In the genomic region with DNA sequence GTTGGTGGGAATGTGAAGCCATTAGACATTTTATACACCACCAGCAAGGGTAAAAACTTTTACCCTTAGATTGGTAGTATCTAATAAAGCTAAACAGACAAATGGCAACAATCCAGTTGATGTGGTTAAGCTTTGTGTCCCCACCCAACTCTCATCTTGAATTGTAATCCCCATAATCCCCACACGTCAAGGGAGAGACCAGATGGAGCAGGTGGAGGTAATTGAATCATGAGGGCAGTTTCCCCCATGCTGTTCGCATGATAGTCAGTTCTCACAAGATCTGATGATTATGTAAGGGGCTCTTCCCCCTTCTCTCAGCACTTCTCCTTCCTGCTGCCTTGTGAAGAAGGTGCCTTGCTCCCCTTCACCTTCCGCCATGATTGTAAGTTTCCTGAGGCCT, we compare ENCODE assay signal across 27 cellular contexts.
"Had no signal": no experiment of that assay in that cellular context is flagged by ENCODE, and none has a peak within 500 bp of the region (broad histone marks: within the 10 kb centered on the region; RNA-seq: fewer than 3 reads in every experiment).

No MANE protein-coding gene starts in this region.

- H3K27me3 ChIP-seq: adrenal gland, body of pancreas, cardiac muscle cell, colonic mucosa, dorsolateral prefrontal cortex, left lung, testis had no signal

- H3K36me3 ChIP-seq: adrenal gland, cardiac muscle cell, colonic mucosa, left lung had no signal

- DNase-seq: activated CD4-positive, alpha-beta T cell treated with anti-CD3 and anti-CD28 coated beads for 48 hours; activated CD4-positive, alpha-beta T cell treated with anti-CD3 and anti-CD28 coated beads, Interleukin-2, amount 50 U/mL, for 48 hours; activated CD8-positive, alpha-beta memory T cell treated with anti-CD3 and anti-CD28 coated beads for 24 hours; activated effector memory CD4-positive, alpha-beta T cell treated with anti-CD3 and anti-CD28 coated beads, Interleukin-2, amount 50 U/mL, for 16 hours; activated naive CD4-positive, alpha-beta T cell treated with anti-CD3 and anti-CD28 coated beads for 36 hours; activated naive CD8-positive, alpha-beta T cell treated with anti-CD3 and anti-CD28 coated beads for 36 hours; activated T-cell treated with anti-CD3 and anti-CD28 coated beads, Interleukin-2, amount 50 U/mL, for 1 hour; adrenal gland; aorta; body of pancreas; cerebellar nuclear complex; colonic mucosa; dorsolateral prefrontal cortex; effector memory CD4-positive, alpha-beta T cell; kidney glomerular epithelial cell; left lung; mucosa of descending colon; posterior cingulate gyrus; right cardiac atrium; stimulated activated CD4-positive, alpha-beta T cell treated with anti-CD3 and anti-CD28 coated beads, Interleukin-15, amount 100 ng/mL, for 24 hours; stimulated activated naive CD8-positive, alpha-beta T cell treated with anti-CD3 and anti-CD28 coated beads, Interleukin-15, Interleukin-2, amounts not matched to agents 100 U/mL and 50 U/mL, for 24 hours; T-helper 9 cell; testis; trophoblast cell had no signal

- H3K4me1 ChIP-seq: body of pancreas, colonic mucosa, left lung, testis had no signal

- H3K4me3 ChIP-seq: adrenal gland, body of pancreas, cardiac muscle cell, colonic mucosa, dorsolateral prefrontal cortex, left lung, lung, mucosa of descending colon, testis had no signal

- H3K27ac ChIP-seq: adrenal gland, body of pancreas, cardiac muscle cell, colonic mucosa, dorsolateral prefrontal cortex, left lung, testis, VCaP had no signal

- H3K9me3 ChIP-seq: adrenal gland, body of pancreas, colonic mucosa, left lung, mucosa of descending colon, testis had no signal
